ENCODE assay signal across 8 cellular contexts in the genomic region with DNA sequence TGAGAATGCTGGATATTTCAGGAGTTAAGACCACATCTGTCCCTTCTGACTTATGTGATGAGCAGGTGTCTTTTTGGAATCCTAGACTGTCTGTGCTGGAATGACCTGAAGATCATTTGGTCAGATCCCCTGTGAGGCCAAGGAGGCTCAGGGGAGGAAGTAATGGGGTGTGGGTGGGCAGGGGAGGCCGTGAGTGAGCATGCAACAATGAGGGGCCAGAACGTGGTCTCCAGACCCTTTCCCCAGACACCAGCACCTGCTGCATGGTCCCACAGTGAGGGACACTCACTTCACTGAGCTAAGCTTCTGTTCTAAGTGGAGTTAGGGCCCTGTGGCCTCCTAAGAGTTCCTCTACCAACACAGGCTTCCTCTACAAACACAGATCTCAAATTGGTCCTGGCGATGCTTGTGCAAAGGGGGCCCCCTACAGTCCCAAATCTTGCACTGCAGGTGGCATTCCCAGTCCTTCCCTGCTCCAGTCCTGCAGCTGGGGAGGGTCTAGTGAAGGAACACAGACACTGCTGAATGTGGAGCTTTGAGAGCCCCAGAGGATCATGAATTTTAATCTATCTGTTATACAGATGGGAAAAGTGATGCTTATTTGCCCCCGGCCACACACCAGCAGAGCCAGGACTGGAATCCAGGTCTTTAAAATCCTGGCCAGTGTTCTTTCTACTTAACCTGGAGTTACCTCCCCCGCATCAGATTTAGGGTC. TPM values are rescaled to one million over a fixed set of nuclear protein-coding genes. Genes with fewer than 3 reads are reported as not detected.
DNase-seq lines count a peak whose midpoint lies in the region; ATAC-seq and TF ChIP-seq lines count a peak whose summit lies in the region.

No MANE protein-coding gene starts in this region.

- H3K27ac ChIP-seq in Panc1 (ENCODE audit: low read length) (no peak overlapping the region), adrenal gland (peak overlapping the region; percentile 8 to 92 (median 88)), heart right ventricle (peak overlapping the region in 8 of 10 donors; percentile 82 to 98 (median 89)), prostate gland (peak overlapping the region; percentile 77 to 80)

- intact Hi-C loops in Panc1 (cut with micrococcal nuclease; ENCODE audit: unreplicated experiment) = loop anchor here (5.0 kb wide), 1 partner anchor 37 kb away; no protein-coding TSS in a partner anchor
- intact Hi-C loops in adrenal gland (cut with DNase I) = loop anchor here in 1 of 2 donors (2.0 to 5.0 kb wide), 2 partner anchors 17 to 98 kb away; no protein-coding TSS in a partner anchor
- intact Hi-C loops in heart right ventricle (cut with DNase I) = loop anchor here in 4 of 10 donors (1.0 to 5.0 kb wide), 3 partner anchors 17 to 37 kb away; no protein-coding TSS in a partner anchor
- intact Hi-C loops in prostate gland (cut with DNase I) = loop anchor here (2.0 to 10.0 kb wide), 3 partner anchors 17 to 361 kb away; a partner anchor contains a TSS

- CTCF ChIA-PET in Panc1 (lab: Charles Lee) = interaction anchor here (0.6 to 2.3 kb wide), 10 partner anchors 14 to 100 kb away, joined by 3 to 22 read pairs (median 4); a partner anchor contains a TSS

- H3K4me1 ChIP-seq in Panc1 (ENCODE audit: control insufficient read depth, insufficient read depth, low read length) = peaks cover 13% of the 10 kb centered on the region
- peaks cover 43 to 60% of the 10 kb centered on the region in 2 donors for H3K4me1 ChIP-seq in adrenal gland (replicated peaks in 1 of 2)
- peaks cover 24 to 87% (median 72%) of the 10 kb centered on the region in 9 donors for H3K4me1 ChIP-seq in heart right ventricle
- peaks cover 12% of the 10 kb centered on the region for H3K4me1 ChIP-seq in prostate gland (replicated peaks)

- POLR2A ChIA-PET in Panc1 (lab: Charles Lee) = interaction anchor here (0.5 kb wide), 1 partner anchor 465 kb away, joined by 3 read pairs; no protein-coding TSS in a partner anchor

- no peaks in the 10 kb centered on the region for H3K36me3 ChIP-seq in Panc1 (ENCODE audit: control insufficient read depth, insufficient read depth, low read length)
- no peaks in the 10 kb centered on the region for H3K36me3 ChIP-seq in adrenal gland (replicated peaks in 1 of 2)
- H3K36me3 ChIP-seq in heart right ventricle = no peaks in the 10 kb centered on the region
- no peaks in the 10 kb centered on the region for H3K36me3 ChIP-seq in prostate gland

- TF ChIP-seq CTCF in Panc1 (IDR thresholded peaks at IDR 0.05) (peak; percentile 98), adrenal gland (IDR thresholded peaks at IDR 0.05) (peak; percentile 75 to 91 (median 87)), heart right ventricle (IDR thresholded peaks at IDR 0.05) (peak; percentile 81 to 91 (median 89)), prostate gland (IDR thresholded peaks at IDR 0.05) (peak; percentile 59 to 89 (median 74))

- WGBS in adrenal gland, 4 donors = 50 to 64% (median 56%) methylated on average over 5 of the region's 5 CpGs
- 43% methylated on average over 5 of the region's 5 CpGs for WGBS in heart right ventricle, 2 donors
- WGBS in prostate gland = 34% methylated on average over 5 of the region's 5 CpGs

- TF ChIP-seq POLR2A in adrenal gland (IDR thresholded peaks at IDR 0.05) (no peak), prostate gland (IDR thresholded peaks at IDR 0.05) (no peak)

- ATAC-seq in Panc1 (peak; percentile 83), heart right ventricle (peak in 6 of 8 donors; percentile 3 to 30 (median 16)), HG03457 (IDR thresholded peaks at IDR 0.05; ENCODE audit: unreplicated experiment) (no peak), HG02798 (IDR thresholded peaks at IDR 0.05; ENCODE audit: poor library complexity, unreplicated experiment) (no peak)

- BruUV-seq in Panc1 (replicated peaks; lab: Mats Ljungman, UMichigan) = no TSS peak

- in situ Hi-C loops in Panc1 (cut with HindIII; ENCODE audit: low pct_unique_long_range_greater_than_20kb, low sequenced_read_pairs) = no loop called here

- no peaks in the 10 kb centered on the region for H3K27me3 ChIP-seq in Panc1 (ENCODE audit: control insufficient read depth, insufficient read depth, low read length)
- H3K27me3 ChIP-seq in adrenal gland = no peaks in the 10 kb centered on the region
- no peaks in the 10 kb centered on the region for H3K27me3 ChIP-seq in heart right ventricle
- H3K27me3 ChIP-seq in prostate gland (replicated peaks; ENCODE audit: insufficient read depth) = no peaks in the 10 kb centered on the region

- H3K4me3 ChIP-seq in Panc1 (ENCODE audit: low read depth in 2 of 2, low read length in 2 of 2) = no peak overlapping the region
- H3K4me3 ChIP-seq in adrenal gland = no peak overlapping the region
- peak overlapping the region in 2 of 10 donors; percentile 2 to 18 for H3K4me3 ChIP-seq in heart right ventricle
- H3K4me3 ChIP-seq in prostate gland = no peak overlapping the region

- DNase-seq in DMS53 (lab: John Stamatoyannopoulos, UW) = peak; percentile 89
- peak; percentile 74 for DNase-seq in LHCN-M2 (ENCODE audit: low read depth)
- DNase-seq in Panc1 (ENCODE audit: low read depth, low spot score) = peak; percentile 55
- DNase-seq in adrenal gland = peak; percentile 74 to 90 (median 83)
- peak; percentile 73 to 78 for DNase-seq in heart right ventricle
- DNase-seq in prostate gland (ENCODE audit: low spot score) = peak; percentile 55

- H3K9me3 ChIP-seq in Panc1 (ENCODE audit: control insufficient read depth, insufficient read depth, low read depth, low read length) (no peaks in the 10 kb centered on the region), adrenal gland (replicated peaks in 1 of 3) (no peaks in the 10 kb centered on the region), heart right ventricle (no peaks in the 10 kb centered on the region), prostate gland (no peaks in the 10 kb centered on the region)

RNA-seq across cellular contexts. Expression of a gene that starts 7.4 kb away (rescaled TPM):
- total RNA-seq in LHCN-M2 (2014; rRNA removed) (1.7 and 4.0 TPM in 2 replicates), Panc1 (2021; ENCODE audit: unreplicated experiment) (3.1 TPM), adrenal gland (10 to 100 TPM in 4 of 8 donors, 1 to 10 TPM in 4; 3.9 to 28.7 (median 13.0) TPM), heart right ventricle (100 to 1,000 TPM in 9 of 10 donors, 10 to 100 TPM in 1; 87.0 to 183 (median 136) TPM), prostate gland (10 to 100 TPM in 1 of 2 donors, 1 to 10 TPM in 1; 2.3 to 10.8 TPM)
- 4.8 TPM for polyA plus RNA-seq in LHCN-M2 (2012)
- 2.3 TPM for polyA plus RNA-seq in Panc1 (2012; ENCODE audit: insufficient read length)
- polyA plus RNA-seq in adrenal gland (10 to 100 TPM in 1 of 3 donors, 1 to 10 TPM in 2; 4.6 to 11.8 (median 9.1) TPM), heart right ventricle (10 to 100 TPM; 42.0 to 64.9 TPM)

RNA-seq across cellular contexts. Expression of a gene that starts 27.6 kb away (rescaled TPM):
- total RNA-seq in LHCN-M2 (2014; rRNA removed) (not detected in 2 replicates), Panc1 (2021; ENCODE audit: unreplicated experiment) (not detected), adrenal gland (under 1 TPM in 1 of 8 donors, not detected in 7; under 0.01 TPM), heart right ventricle (not detected), prostate gland (not detected)
- 0.02 TPM for polyA plus RNA-seq in LHCN-M2 (2012)
- polyA plus RNA-seq in Panc1 (2012; ENCODE audit: insufficient read length) = not detected
- polyA plus RNA-seq in adrenal gland (not detected), heart right ventricle (under 1 TPM in 1 of 2 donors, not detected in 1; 0.04 TPM)

RNA-seq across cellular contexts. Expression of a gene that starts 33.4 kb away (rescaled TPM):
- total RNA-seq in LHCN-M2 (2014; rRNA removed) = 9.1 and 9.9 TPM in 2 replicates
- 25.0 TPM for polyA plus RNA-seq in LHCN-M2 (2012)
- total RNA-seq in Panc1 (2021; ENCODE audit: unreplicated experiment) = not detected
- not detected for polyA plus RNA-seq in Panc1 (2012; ENCODE audit: insufficient read length)
- 10 to 100 TPM; 10.3 to 46.9 (median 23.0) TPM for total RNA-seq in adrenal gland
- 10 to 100 TPM in 2 of 3 donors, 1 to 10 TPM in 1; 1.8 to 25.9 (median 20.3) TPM for polyA plus RNA-seq in adrenal gland
- total RNA-seq in heart right ventricle = 10 to 100 TPM; 11.4 to 25.1 (median 19.9) TPM
- polyA plus RNA-seq in heart right ventricle = 10 to 100 TPM; 32.8 to 35.7 TPM
- total RNA-seq in prostate gland = 10 to 100 TPM; 15.3 to 20.2 TPM

RNA-seq across cellular contexts. Expression of a gene that starts 39.7 kb away (rescaled TPM):
- 7.3 and 9.3 TPM in 2 replicates for total RNA-seq in LHCN-M2 (2014; rRNA removed)
- 28.8 TPM for polyA plus RNA-seq in LHCN-M2 (2012)
- total RNA-seq in Panc1 (2021; ENCODE audit: unreplicated experiment) = 69.0 TPM
- 58.5 TPM for polyA plus RNA-seq in Panc1 (2012; ENCODE audit: insufficient read length)
- 10 to 100 TPM in 7 of 8 donors, 1 to 10 TPM in 1; 8.9 to 28.0 (median 20.6) TPM for total RNA-seq in adrenal gland
- 10 to 100 TPM in 2 of 3 donors, 1 to 10 TPM in 1; 9.6 to 13.0 (median 10.7) TPM for polyA plus RNA-seq in adrenal gland
- total RNA-seq in heart right ventricle = 10 to 100 TPM; 11.1 to 17.6 (median 13.4) TPM
- polyA plus RNA-seq in heart right ventricle = 10 to 100 TPM in 1 of 2 donors, 1 to 10 TPM in 1; 6.4 to 13.2 TPM
- 10 to 100 TPM; 17.6 to 34.2 TPM for total RNA-seq in prostate gland

RNA-seq across cellular contexts. Expression of a gene that starts 48.9 kb away (rescaled TPM):
- total RNA-seq in LHCN-M2 (2014; rRNA removed) (221 and 333 TPM in 2 replicates), Panc1 (2021; ENCODE audit: unreplicated experiment) (13.7 TPM), adrenal gland (10 to 100 TPM in 5 of 8 donors, 1 to 10 TPM in 3; 4.5 to 38.7 (median 18.2) TPM), heart right ventricle (10 to 100 TPM in 2 of 10 donors, 1 to 10 TPM in 6, under 1 TPM in 2; 0.61 to 26.6 (median 5.0) TPM), prostate gland (10 to 100 TPM in 1 of 2 donors, 1 to 10 TPM in 1; 3.3 to 39.7 TPM)
- 445 TPM for polyA plus RNA-seq in LHCN-M2 (2012)
- polyA plus RNA-seq in Panc1 (2012; ENCODE audit: insufficient read length) = 24.3 TPM
- polyA plus RNA-seq in adrenal gland (10 to 100 TPM; 14.4 to 35.0 (median 26.2) TPM), heart right ventricle (10 to 100 TPM in 1 of 2 donors, under 1 TPM in 1; 0.95 to 18.1 TPM)

Comparison
In these comparisons a context has a peak if more than half of its experiments do, and no peak if none do; other contexts are left out.
1. ATAC-seq: peak in Panc1 (single experiment) and heart right ventricle (6 of 8); none in HG03457 (single experiment) and HG02798 (single experiment).
2. Peak in every context shown above with its lines, with median percentiles within 50 percentile points of each other: DNase-seq and CTCF ChIP-seq.